In genomic region chr15:38885001-38885400, GRCh38 we compare ENCODE assay signal across 2 cellular contexts.
TF ChIP-seq lines count a peak whose summit lies in the region.

No MANE protein-coding gene starts in this region.

TF ChIP-seq in A549, 52 proteins besides CTCF, POLR2A, EP300 and RAD21 (continued from another document):
- TF ChIP-seq PBX3 (IDR thresholded peaks at IDR 0.05) (no peak), HOXB5 (CRISPR knock-in tag; IDR thresholded peaks at IDR 0.05) (no peak), RNF2 (IDR thresholded peaks at IDR 0.05; ENCODE audit: borderline replicate concordance, low read depth) (no peak), FOXS1 (CRISPR knock-in tag; IDR thresholded peaks at IDR 0.05) (no peak), JUN (IDR thresholded peaks at IDR 0.05) (no peak), ATOH8 (CRISPR knock-in tag; IDR thresholded peaks at IDR 0.05; ENCODE audit: low read depth) (no peak), CBX2 (IDR thresholded peaks at IDR 0.05; ENCODE audit: borderline replicate concordance, low read depth) (no peak), EHMT2 (IDR thresholded peaks at IDR 0.05; ENCODE audit: low read depth) (no peak), HDAC2 (IDR thresholded peaks at IDR 0.05) (no peak), ZSCAN20 (CRISPR knock-in tag; IDR thresholded peaks at IDR 0.05) (no peak), POLR2AphosphoS2 (conservative IDR thresholded peaks at IDR 0.05; ENCODE audit: low read length) (no peak), ESRRA (IDR thresholded peaks at IDR 0.05; ENCODE audit: borderline replicate concordance, low read length) (no peak), KDM5A (IDR thresholded peaks at IDR 0.05) (no peak)
- TF ChIP-seq, protein P1, sequence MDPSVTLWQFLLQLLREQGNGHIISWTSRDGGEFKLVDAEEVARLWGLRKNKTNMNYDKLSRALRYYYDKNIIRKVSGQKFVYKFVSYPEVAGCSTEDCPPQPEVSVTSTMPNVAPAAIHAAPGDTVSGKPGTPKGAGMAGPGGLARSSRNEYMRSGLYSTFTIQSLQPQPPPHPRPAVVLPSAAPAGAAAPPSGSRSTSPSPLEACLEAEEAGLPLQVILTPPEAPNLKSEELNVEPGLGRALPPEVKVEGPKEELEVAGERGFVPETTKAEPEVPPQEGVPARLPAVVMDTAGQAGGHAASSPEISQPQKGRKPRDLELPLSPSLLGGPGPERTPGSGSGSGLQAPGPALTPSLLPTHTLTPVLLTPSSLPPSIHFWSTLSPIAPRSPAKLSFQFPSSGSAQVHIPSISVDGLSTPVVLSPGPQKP (IDR thresholded peaks at IDR 0.05; ENCODE audit: low read depth, low read length), result no peak

TF ChIP-seq in IMR-90, 13 proteins besides CTCF, POLR2A, EP300 and RAD21 (continued from another document):
- TF ChIP-seq USF2 (IDR thresholded peaks at IDR 0.05; ENCODE audit: low read depth, low read length) (no peak), BHLHE40 (IDR thresholded peaks at IDR 0.05; ENCODE audit: low read depth, low read length) (no peak), CHD1 (IDR thresholded peaks at IDR 0.05; ENCODE audit: low read depth, low read length) (no peak), CEBPB (IDR thresholded peaks at IDR 0.05; ENCODE audit: low read depth, low read length) (no peak), MAZ (IDR thresholded peaks at IDR 0.05; ENCODE audit: borderline replicate concordance, low read depth, low read length) (no peak)
